In the genomic region with DNA sequence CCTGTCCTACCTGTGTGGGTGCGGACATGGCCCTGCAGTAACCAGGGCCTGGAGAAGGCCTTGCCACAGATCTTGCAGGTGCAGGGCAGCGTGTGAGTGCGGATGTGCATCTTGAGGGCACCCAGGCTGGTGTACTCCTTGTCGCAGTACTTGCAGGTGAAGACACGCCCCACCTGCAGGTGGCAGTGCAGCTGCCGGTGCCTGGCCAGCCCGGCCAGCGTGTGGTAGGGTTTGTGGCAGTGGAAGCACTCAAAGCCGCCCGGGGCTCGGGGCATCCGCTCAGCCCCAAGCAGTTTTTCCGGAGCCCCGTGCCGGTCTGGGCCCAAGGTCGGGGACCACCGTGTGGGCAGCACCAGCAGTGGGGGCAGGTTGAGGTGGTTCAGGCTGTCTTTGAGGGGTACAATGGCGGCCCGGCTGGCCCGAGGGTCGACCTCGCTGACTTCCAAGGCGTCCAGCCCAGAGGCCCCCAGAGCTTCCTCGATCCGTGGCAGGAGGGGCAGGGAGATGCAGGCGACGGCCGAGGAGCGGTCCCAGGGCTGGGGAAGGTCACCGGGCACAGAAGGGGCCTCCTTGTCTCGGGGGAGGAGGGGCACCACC, we compare ENCODE assay signal across 1 cellular context.
TF ChIP-seq lines count a peak whose summit lies in the region.

No MANE protein-coding gene starts in this region.

TF ChIP-seq in HepG2, 621 proteins besides CTCF, POLR2A, EP300 and RAD21 (continued from another document and continues in another):
- TF ChIP-seq NFAT5 (CRISPR knock-in tag; IDR thresholded peaks at IDR 0.05) (0 out of 2 replicates have a peak, but pooled peaks have one; percentile 6), MAF1 (CRISPR knock-in tag; IDR thresholded peaks at IDR 0.05; ENCODE audit: borderline replicate concordance) (no peak), ZHX2 (IDR thresholded peaks at IDR 0.05; ENCODE audit: low read depth) (no peak), ZHX2 (CRISPR knock-in tag; IDR thresholded peaks at IDR 0.05; ENCODE audit: borderline replicate concordance) (no peak), MYNN (CRISPR knock-in tag; IDR thresholded peaks at IDR 0.05; ENCODE audit: low read depth) (no peak), JUNB (CRISPR knock-in tag; IDR thresholded peaks at IDR 0.05; ENCODE audit: borderline replicate concordance) (no peak), ATF2 (CRISPR knock-in tag; IDR thresholded peaks at IDR 0.05) (no peak; the same call in 1 of the 2 replicates), ZSCAN5A (CRISPR knock-in tag; IDR thresholded peaks at IDR 0.05; ENCODE audit: borderline replicate concordance) (no peak), AKAP8 (CRISPR knock-in tag; IDR thresholded peaks at IDR 0.05) (peak; percentile 50; the same call in 1 of the 2 replicates), FOXC1 (CRISPR knock-in tag; IDR thresholded peaks at IDR 0.05; ENCODE audit: borderline replicate concordance) (no peak), TMF1 (CRISPR knock-in tag; IDR thresholded peaks at IDR 0.05; ENCODE audit: low read depth) (no peak), SNAPC5 (CRISPR knock-in tag; IDR thresholded peaks at IDR 0.05; ENCODE audit: borderline replicate concordance) (no peak), MAX (IDR thresholded peaks at IDR 0.05) (peak; percentile 66), NKX3-1 (CRISPR knock-in tag; IDR thresholded peaks at IDR 0.05) (no peak), SIN3A (IDR thresholded peaks at IDR 0.05; ENCODE audit: borderline replicate concordance, low read depth, low read length) (no peak), YEATS4 (CRISPR knock-in tag; IDR thresholded peaks at IDR 0.05; ENCODE audit: borderline replicate concordance) (peak; percentile 26; the same call in 1 of the 2 replicates), HMG20B (CRISPR knock-in tag; conservative IDR thresholded peaks at IDR 0.05) (no peak), TGIF2 (CRISPR knock-in tag; IDR thresholded peaks at IDR 0.05) (no peak), ZNF180 (CRISPR knock-in tag; IDR thresholded peaks at IDR 0.05; ENCODE audit: borderline replicate concordance, low read depth) (no peak), RERE (CRISPR knock-in tag; IDR thresholded peaks at IDR 0.05; ENCODE audit: low read depth) (no peak), SMAD3 (CRISPR knock-in tag; IDR thresholded peaks at IDR 0.05) (0 out of 2 replicates have a peak, but pooled peaks have one; percentile 63), ZNF280B (CRISPR knock-in tag; IDR thresholded peaks at IDR 0.05; ENCODE audit: borderline replicate concordance) (peak; percentile 24; the same call in 1 of the 2 replicates), ZNF772 (CRISPR knock-in tag; IDR thresholded peaks at IDR 0.05) (no peak), PHB2 (IDR thresholded peaks at IDR 0.05; ENCODE audit: partially characterized antibody) (no peak)
- TF ChIP-seq, protein P1, sequence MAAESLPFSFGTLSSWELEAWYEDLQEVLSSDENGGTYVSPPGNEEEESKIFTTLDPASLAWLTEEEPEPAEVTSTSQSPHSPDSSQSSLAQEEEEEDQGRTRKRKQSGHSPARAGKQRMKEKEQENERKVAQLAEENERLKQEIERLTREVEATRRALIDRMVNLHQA (CRISPR knock-in tag; IDR thresholded peaks at IDR 0.05): no peak
- TF ChIP-seq, protein P2, sequence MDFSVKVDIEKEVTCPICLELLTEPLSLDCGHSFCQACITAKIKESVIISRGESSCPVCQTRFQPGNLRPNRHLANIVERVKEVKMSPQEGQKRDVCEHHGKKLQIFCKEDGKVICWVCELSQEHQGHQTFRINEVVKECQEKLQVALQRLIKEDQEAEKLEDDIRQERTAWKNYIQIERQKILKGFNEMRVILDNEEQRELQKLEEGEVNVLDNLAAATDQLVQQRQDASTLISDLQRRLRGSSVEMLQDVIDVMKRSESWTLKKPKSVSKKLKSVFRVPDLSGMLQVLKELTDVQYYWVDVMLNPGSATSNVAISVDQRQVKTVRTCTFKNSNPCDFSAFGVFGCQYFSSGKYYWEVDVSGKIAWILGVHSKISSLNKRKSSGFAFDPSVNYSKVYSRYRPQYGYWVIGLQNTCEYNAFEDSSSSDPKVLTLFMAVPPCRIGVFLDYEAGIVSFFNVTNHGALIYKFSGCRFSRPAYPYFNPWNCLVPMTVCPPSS (IDR thresholded peaks at IDR 0.05): no peak
